In the genomic region with DNA sequence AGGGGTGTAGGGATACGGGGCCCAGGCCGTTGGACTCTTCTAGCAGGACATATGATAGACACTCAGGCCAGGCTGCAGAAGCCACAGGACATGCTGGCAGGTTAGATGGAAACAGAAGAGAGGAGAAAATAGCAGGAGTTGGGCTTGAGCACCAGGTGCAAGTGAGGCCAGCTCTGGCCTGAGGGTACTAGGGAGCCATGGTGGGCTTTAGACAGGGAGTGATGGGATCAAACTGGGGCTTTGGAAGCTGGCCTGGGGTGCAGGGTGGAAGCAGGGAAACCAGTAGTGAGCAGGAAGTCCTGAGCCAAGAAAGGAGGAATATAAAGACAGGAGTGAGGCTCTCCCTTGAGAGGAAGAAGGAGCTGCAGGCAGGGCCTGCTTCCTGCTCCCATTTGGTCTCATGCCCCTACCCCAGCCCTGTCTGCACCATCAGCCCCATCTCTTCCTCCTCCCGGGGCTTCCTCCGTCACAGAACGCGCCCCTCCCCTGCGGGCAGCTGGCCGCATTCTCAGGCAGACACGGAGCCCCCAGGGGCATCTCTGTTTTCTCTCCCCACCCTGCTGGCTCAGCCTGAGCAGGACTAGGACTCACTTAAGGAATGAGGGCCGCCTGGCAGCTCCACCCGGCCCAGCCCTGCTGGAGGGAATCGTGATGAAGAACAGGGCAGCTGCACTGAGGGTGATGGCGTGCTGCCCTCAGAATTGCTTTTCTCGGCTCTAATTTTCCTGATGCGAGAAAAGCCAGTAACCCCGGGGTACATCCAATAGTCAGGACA, we compare ENCODE assay signal across 19 cellular contexts.
DNase-seq lines count a peak whose midpoint lies in the region; ATAC-seq and TF ChIP-seq lines count a peak whose summit lies in the region.
"Had no signal": no experiment of that assay in that cellular context is flagged by ENCODE, and none has a peak within 500 bp of the region (broad histone marks: within the 10 kb centered on the region; RNA-seq: fewer than 3 reads in every experiment).

No MANE protein-coding gene starts in this region.

- H3K4me2 ChIP-seq in neural progenitor cell (no peak overlapping the region), PC-9 (no peak overlapping the region)
- H3K4me2 ChIP-seq: KMS-11 had no signal

- H4K20me1 ChIP-seq in neural progenitor cell (ENCODE audit: low read depth) (peaks cover 4% of the 10 kb centered on the region), PC-9 (ENCODE audit: insufficient read depth) (no peaks in the 10 kb centered on the region)

- DNase-seq in NCI-H2171 treated with DMSO at 0.1 percent for 48 hours (lab: John Stamatoyannopoulos, UW) = peak; percentile 70
- no peak for DNase-seq in NCI-H2171 (lab: John Stamatoyannopoulos, UW)
- no peak for DNase-seq in foreskin keratinocyte
- no peak for DNase-seq in neural progenitor cell (ENCODE audit: low spot score)
- peak; percentile 63 to 79 for DNase-seq in aorta
- DNase-seq in PC-9 = no peak
- DNase-seq in HPDE6-E6E7 (ENCODE audit: extremely low spot score) = no peak
- no peak for DNase-seq in RPMI8226
- DNase-seq: 8988T; activated CD4-positive, alpha-beta memory T cell treated with anti-CD3 and anti-CD28 coated beads for 36 hours; adrenal gland; CD8-positive, alpha-beta T cell; NCI-H1417 treated with DMSO at 0.1 percent for 48 hours; NCI-H345; right lobe of liver had no signal

- no peak for TF ChIP-seq CTCF in foreskin keratinocyte (conservative IDR thresholded peaks at IDR 0.05)
- no peak for TF ChIP-seq CTCF in neural progenitor cell (IDR thresholded peaks at IDR 0.05)
- TF ChIP-seq CTCF in PC-9 (conservative IDR thresholded peaks at IDR 0.05) = no peak

- no peak overlapping the region for H3K9ac ChIP-seq in neural progenitor cell
- H3K9ac ChIP-seq: KMS-11 had no signal

- CTCF ChIA-PET in PC-9 (lab: Charles Lee) = no interaction called here

- peak; percentile 46 for ATAC-seq in foreskin keratinocyte
- ATAC-seq in aorta (ENCODE audit: low FRiP score) = peak; percentile 31
- ATAC-seq: CD8-positive, alpha-beta T cell; left lung; natural killer cell treated with Interleukin-12 subunit alpha and Interleukin-12 subunit beta and Interleukin-15 and Interleukin-18, amount 100 ng/mL, for 72 hours; right lobe of liver had no signal

- H3K27me3 ChIP-seq in foreskin keratinocyte (no peaks in the 10 kb centered on the region), neural progenitor cell (no peaks in the 10 kb centered on the region), aorta (ENCODE audit: control insufficient read depth in 1 of 2, insufficient read depth in 2 of 2, low read length in 1 of 2) (no peaks in the 10 kb centered on the region), PC-9 (ENCODE audit: insufficient read depth, low read depth) (no peaks in the 10 kb centered on the region)
- H3K27me3 ChIP-seq: adrenal gland, left lung, right lobe of liver had no signal

- H3K36me3 ChIP-seq in neural progenitor cell = no peaks in the 10 kb centered on the region
- H3K36me3 ChIP-seq in aorta (ENCODE audit: control insufficient read depth in 1 of 2, insufficient read depth in 2 of 2, low read length in 1 of 2) = no peaks in the 10 kb centered on the region
- H3K36me3 ChIP-seq in PC-9 (ENCODE audit: low read depth) = no peaks in the 10 kb centered on the region
- H3K36me3 ChIP-seq: adrenal gland, left lung, right lobe of liver had no signal

- H3K27ac ChIP-seq in foreskin keratinocyte (no peak overlapping the region), neural progenitor cell (no peak overlapping the region), aorta (ENCODE audit: low read depth in 1 of 2, low read length in 2 of 2) (no peak overlapping the region), PC-9 (no peak overlapping the region)
- H3K27ac ChIP-seq: KMS-11, left lung, right lobe of liver, SK-N-MC had no signal

- H3K4me1 ChIP-seq in foreskin keratinocyte = no peaks in the 10 kb centered on the region
- no peaks in the 10 kb centered on the region for H3K4me1 ChIP-seq in neural progenitor cell
- no peaks in the 10 kb centered on the region for H3K4me1 ChIP-seq in aorta (ENCODE audit: control insufficient read depth in 1 of 2, insufficient read depth in 2 of 2, low read length in 2 of 2)
- no peaks in the 10 kb centered on the region for H3K4me1 ChIP-seq in PC-9 (replicated peaks; ENCODE audit: insufficient read depth)
- H3K4me1 ChIP-seq: left lung, right lobe of liver had no signal

- no peaks in the 10 kb centered on the region for H3F3A ChIP-seq in neural progenitor cell (ENCODE audit: low read depth)
- no peaks in the 10 kb centered on the region for H3F3A ChIP-seq in PC-9 (ENCODE audit: insufficient read depth, low read depth)

- no peak overlapping the region for H3K4me3 ChIP-seq in neural progenitor cell
- no peak overlapping the region for H3K4me3 ChIP-seq in aorta (ENCODE audit: low read length in 2 of 2)
- no peak overlapping the region for H3K4me3 ChIP-seq in PC-9
- H3K4me3 ChIP-seq: adrenal gland, left lung, right lobe of liver, SK-N-MC had no signal

- no peaks in the 10 kb centered on the region for H3K36me3 Mint-ChIP-seq in neural progenitor cell
- H3K36me3 Mint-ChIP-seq: activated CD4-positive, alpha-beta memory T cell treated with anti-CD3 and anti-CD28 coated beads for 36 hours; CD8-positive, alpha-beta T cell; natural killer cell treated with Interleukin-12 subunit alpha and Interleukin-12 subunit beta and Interleukin-15 and Interleukin-18, amount 100 ng/mL, for 72 hours had no signal

- H3K9me3 ChIP-seq in neural progenitor cell (ENCODE audit: low read depth) = no peaks in the 10 kb centered on the region
- H3K9me3 ChIP-seq in aorta (ENCODE audit: control insufficient read depth, low read length) = no peaks in the 10 kb centered on the region
- H3K9me3 ChIP-seq in PC-9 (ENCODE audit: insufficient read depth, low read depth) = no peaks in the 10 kb centered on the region
- H3K9me3 ChIP-seq: adrenal gland, left lung, right lobe of liver had no signal

- H3K27me3 Mint-ChIP-seq in neural progenitor cell (ENCODE audit: insufficient read depth, low read depth) = peaks cover 2% of the 10 kb centered on the region
- H3K27me3 Mint-ChIP-seq: activated CD4-positive, alpha-beta memory T cell treated with anti-CD3 and anti-CD28 coated beads for 36 hours; natural killer cell treated with Interleukin-12 subunit alpha and Interleukin-12 subunit beta and Interleukin-15 and Interleukin-18, amount 100 ng/mL, for 72 hours had no signal

- H3K27ac Mint-ChIP-seq in neural progenitor cell = peak overlapping the region; percentile 26
- H3K27ac Mint-ChIP-seq: activated CD4-positive, alpha-beta memory T cell treated with anti-CD3 and anti-CD28 coated beads for 36 hours; CD8-positive, alpha-beta T cell; natural killer cell treated with Interleukin-12 subunit alpha and Interleukin-12 subunit beta and Interleukin-15 and Interleukin-18, amount 100 ng/mL, for 72 hours had no signal

- H3K9me3 Mint-ChIP-seq in neural progenitor cell = no peaks in the 10 kb centered on the region
- H3K9me3 Mint-ChIP-seq: activated CD4-positive, alpha-beta memory T cell treated with anti-CD3 and anti-CD28 coated beads for 36 hours; CD8-positive, alpha-beta T cell; natural killer cell treated with Interleukin-12 subunit alpha and Interleukin-12 subunit beta and Interleukin-15 and Interleukin-18, amount 100 ng/mL, for 72 hours had no signal

- H3K79me2 ChIP-seq in neural progenitor cell (ENCODE audit: low read depth) (no peaks in the 10 kb centered on the region), PC-9 (ENCODE audit: low read depth) (no peaks in the 10 kb centered on the region)

- POLR2A ChIA-PET in PC-9 (lab: Charles Lee; ENCODE audit: unreplicated experiment) = no interaction called here

- WGBS in aorta, 2 donors = 16 to 23% methylated on average over 16 of the region's 16 CpGs

- no peak overlapping the region for H3K4me3 Mint-ChIP-seq in neural progenitor cell
- H3K4me3 Mint-ChIP-seq: activated CD4-positive, alpha-beta memory T cell treated with anti-CD3 and anti-CD28 coated beads for 36 hours; CD8-positive, alpha-beta T cell; natural killer cell treated with Interleukin-12 subunit alpha and Interleukin-12 subunit beta and Interleukin-15 and Interleukin-18, amount 100 ng/mL, for 72 hours had no signal

- peaks cover 9% of the 10 kb centered on the region for H3K4me1 Mint-ChIP-seq in neural progenitor cell

- intact Hi-C loops in aorta (cut with DNase I) (no loop called here), PC-9 (cut with micrococcal nuclease; ENCODE audit: unreplicated experiment) (no loop called here)

- BruUV-seq in PC-9 (replicated peaks; lab: Mats Ljungman, UMichigan) = no TSS peak

- H2AFZ ChIP-seq in neural progenitor cell (replicated peaks) (no peak overlapping the region), PC-9 (no peak overlapping the region)

- no peaks in the 10 kb centered on the region for H3K9me2 ChIP-seq in PC-9 (ENCODE audit: insufficient read depth)

Comparison
In these comparisons a context has a peak if more than half of its experiments do, and no peak if none do; other contexts are left out.
1. DNase-seq: peak in NCI-H2171 treated with DMSO at 0.1 percent for 48 hours (single experiment) and aorta (2 of 2); none in NCI-H2171 (single experiment), foreskin keratinocyte (0 of 2), neural progenitor cell (single experiment), PC-9 (0 of 2), HPDE6-E6E7 (single experiment) and RPMI8226 (single experiment).